ENCODE assay signal across 9 cellular contexts in genomic region chr18:55422456-55423185, GRCh38.
DNase-seq lines count a peak whose midpoint lies in the region; ATAC-seq and TF ChIP-seq lines count a peak whose summit lies in the region.
"Had no signal": no experiment of that assay in that cellular context is flagged by ENCODE, and none has a peak within 500 bp of the region (broad histone marks: within the 10 kb centered on the region; RNA-seq: fewer than 3 reads in every experiment).

No MANE protein-coding gene starts in this region.

- H3K27ac ChIP-seq in left lung (peak overlapping the region; percentile 68 to 70), tibial artery (peak overlapping the region; percentile 27 to 51), body of pancreas (peak overlapping the region in 1 of 4 donors; percentile 39)

- H3K4me1 ChIP-seq in left lung (peaks cover 0 to 20% of the 10 kb centered on the region in 2 donors), tibial artery (no peaks in the 10 kb centered on the region), body of pancreas (peaks cover 5% of the 10 kb centered on the region)

- ATAC-seq in left lung, result peak; percentile 40
- no peak for ATAC-seq in body of pancreas
- ATAC-seq in HG02973 (IDR thresholded peaks at IDR 0.05; ENCODE audit: unreplicated experiment), result no peak

- TF ChIP-seq CTCF in left lung (IDR thresholded peaks at IDR 0.05) (no peak), tibial artery (IDR thresholded peaks at IDR 0.05) (no peak), body of pancreas (IDR thresholded peaks at IDR 0.05) (no peak)

- DNase-seq in NCI-H1048 (lab: John Stamatoyannopoulos, UW) (peak; percentile 69), cerebellum (ENCODE audit: low spot score) (peak; percentile 39), left lung (peak in 1 of 2 donors; percentile 44), tibial artery (peak; percentile 47 to 67), body of pancreas (no peak), DMS53 treated with DMSO at 0.1 percent for 48 hours (lab: John Stamatoyannopoulos, UW; ENCODE audit: unreplicated experiment) (no peak), HuH-7 (ENCODE audit: low spot score) (no peak)
- DNase-seq: KBM-7 had no signal

- 77 to 80% methylated on average over 14 of the region's 14 CpGs for WGBS in body of pancreas, 2 donors

- no peak for TF ChIP-seq POLR2A in body of pancreas (IDR thresholded peaks at IDR 0.05)

- H3K4me3 ChIP-seq in left lung (no peak overlapping the region), tibial artery (peak overlapping the region; percentile 42 to 46), body of pancreas (no peak overlapping the region)

- H3K36me3 ChIP-seq in left lung (no peaks in the 10 kb centered on the region), tibial artery (no peaks in the 10 kb centered on the region), body of pancreas (replicated peaks in 1 of 2; ENCODE audit: insufficient read depth in 1 of 2, low read depth in 2 of 2) (no peaks in the 10 kb centered on the region)

- no peaks in the 10 kb centered on the region for H3K27me3 ChIP-seq in left lung
- no peaks in the 10 kb centered on the region for H3K27me3 ChIP-seq in tibial artery
- H3K27me3 ChIP-seq in body of pancreas, result no peaks in the 10 kb centered on the region

- intact Hi-C loops in left lung (cut with DNase I) (loop anchor here in 1 of 2 donors (5.0 kb wide), 1 partner anchor 165 kb away; the partner anchor contains the start of gene TCF4), tibial artery (cut with DNase I; ENCODE audit: low total_unique reads) (no loop called here), body of pancreas (cut with DNase I) (no loop called here)

- H3K9me3 ChIP-seq in left lung, result no peaks in the 10 kb centered on the region
- no peaks in the 10 kb centered on the region for H3K9me3 ChIP-seq in tibial artery
- no peaks in the 10 kb centered on the region for H3K9me3 ChIP-seq in body of pancreas

Comparison
In these comparisons a context has a peak if more than half of its experiments do, and no peak if none do; other contexts are left out.
1. DNase-seq: peak in NCI-H1048 (single experiment), cerebellum (single experiment) and tibial artery (2 of 2); none in body of pancreas (0 of 4), DMS53 treated with DMSO at 0.1 percent for 48 hours (single experiment) and HuH-7 (single experiment).
2. H3K4me3 ChIP-seq: peak in tibial artery (2 of 2); none in left lung (0 of 2) and body of pancreas (0 of 2).